12 cellular contexts compared by ENCODE assay signal in genomic region chr1:200415227-200415626, GRCh38. TPM values are rescaled to one million over a fixed set of nuclear protein-coding genes. Genes with fewer than 3 reads are reported as not detected.
DNase-seq lines count a peak whose midpoint lies in the region; ATAC-seq, FAIRE-seq and TF ChIP-seq lines count a peak whose summit lies in the region.
"Had no signal": no experiment of that assay in that cellular context is flagged by ENCODE, and none has a peak within 500 bp of the region (broad histone marks: within the 10 kb centered on the region; RNA-seq: fewer than 3 reads in every experiment).

No MANE protein-coding gene starts in this region.

- H4K20me1 ChIP-seq in mammary epithelial cell (ENCODE audit: insufficient read depth, low read length), result no peaks in the 10 kb centered on the region

- intact Hi-C loops in mammary epithelial cell (cut with micrococcal nuclease), result no loop called here

- WGBS in A549 (ENCODE audit: missing lambda C conversion rate), result 47% methylated on average over 1 of the region's 1 CpG
- WGBS in mammary epithelial cell (ENCODE audit: low coverage, missing lambda C conversion rate), result 29% methylated on average over 1 of the region's 1 CpG

- BruUV-seq in mammary epithelial cell (replicated peaks; lab: Mats Ljungman, UMichigan), result no TSS peak

- CTCF ChIA-PET in A549 (lab: Yijun Ruan, JAX), result interaction anchor here (0.8 to 2.4 kb wide), 3 partner anchors 50 to 95 kb away, joined by 3 to 6 read pairs (median 4); no protein-coding TSS in a partner anchor
- CTCF ChIA-PET in mammary epithelial cell (lab: Charles Lee; ENCODE audit: low non-redundant PET), result interaction anchor here (0.6 kb wide), 1 partner anchor 68 kb away, joined by 3 read pairs; no protein-coding TSS in a partner anchor

- H3K9ac ChIP-seq in mammary epithelial cell (ENCODE audit: insufficient read depth, low read length), result peak overlapping the region; percentile 48

- no peak for TF ChIP-seq EP300 in A549 (IDR thresholded peaks at IDR 0.05)

- no peak for FAIRE-seq in A549 (lab: Jason Lieb, UNC)
- FAIRE-seq: endometrium, K562 had no signal

- H3K4me2 ChIP-seq in A549 (peak overlapping the region; percentile 77), mammary epithelial cell (ENCODE audit: insufficient read depth, low read depth, low read length) (peak overlapping the region; percentile 68)

- TF ChIP-seq POLR2A in A549 (IDR thresholded peaks at IDR 0.05; ENCODE audit: low read length), result no peak

- H3K9me3 ChIP-seq in A549 (peaks cover 4% of the 10 kb centered on the region; the same call in 1 of the 3 replicates), mammary epithelial cell (replicated peaks; ENCODE audit: insufficient read depth, low read length) (no peaks in the 10 kb centered on the region)

- H3K27ac ChIP-seq in A549 (peak overlapping the region; percentile 72 to 76), mammary epithelial cell (ENCODE audit: insufficient read depth, low read depth, low read length) (peak overlapping the region; percentile 99)

- no peak for TF ChIP-seq CTCF in A549 (IDR thresholded peaks at IDR 0.05)
- TF ChIP-seq CTCF in mammary epithelial cell (conservative IDR thresholded peaks at IDR 0.05 in 1 of 2, IDR thresholded peaks at IDR 0.05 in 1 of 2; ENCODE audit: extremely low read depth in 1 of 2, insufficient read depth in 1 of 2, low read depth in 1 of 2, low read length in 2 of 2), result no peak

- POLR2A ChIA-PET in A549 (lab: Yijun Ruan, JAX), result interaction anchor here (0.6 to 2.2 kb wide), 2 partner anchors 36 to 139 kb away, joined by 4 to 8 read pairs; no protein-coding TSS in a partner anchor

- H3K4me3 ChIP-seq in A549 (no peak overlapping the region), mammary epithelial cell (replicated peaks in 1 of 3; ENCODE audit: insufficient read depth in 1 of 3, low read depth in 2 of 3, low read length in 3 of 3) (no peak overlapping the region)
- H3K4me3 ChIP-seq: K562 had no signal

- dilution Hi-C loops in mammary epithelial cell (cut with HindIII; ENCODE audit: low sequenced_read_pairs), result no loop called here

- in situ Hi-C loops in mammary epithelial cell (cut with MboI; ENCODE audit: low sequenced_read_pairs in 2 of 2), result no loop called here

- H3K27me3 ChIP-seq in mammary epithelial cell (ENCODE audit: insufficient read depth, low read length), result no peaks in the 10 kb centered on the region

- no peak for TF ChIP-seq RAD21 in A549 (conservative IDR thresholded peaks at IDR 0.05 in 1 of 2, IDR thresholded peaks at IDR 0.05 in 1 of 2)

- DNase-seq in A549 (ENCODE audit: low read depth in 1 of 2, low spot score in 1 of 2) (no peak), mammary epithelial cell (peak; percentile 4), RKO (ENCODE audit: low spot score) (no peak), retina (no peak), medulla oblongata (ENCODE audit: extremely low spot score) (no peak)
- DNase-seq: activated T-cell treated with anti-CD3 and anti-CD28 coated beads for 4 hours, left ventricle myocardium superior had no signal

- H3K4me1 ChIP-seq in A549 (peaks cover 64% of the 10 kb centered on the region), mammary epithelial cell (ENCODE audit: insufficient read depth, low read length) (peaks cover 33% of the 10 kb centered on the region)

- peak overlapping the region; percentile 30 for H2AFZ ChIP-seq in mammary epithelial cell (ENCODE audit: low read depth, low read length)

- H3K79me2 ChIP-seq in mammary epithelial cell (ENCODE audit: insufficient read depth, low read length), result no peaks in the 10 kb centered on the region

- ATAC-seq in A549, result peak in 1 of 2 experiments; percentile 20; a peak in 1 of 6 replicates
- peak; percentile 49 for ATAC-seq in GM21381 (IDR thresholded peaks at IDR 0.05; ENCODE audit: unreplicated experiment)
- ATAC-seq in HG03196 (IDR thresholded peaks at IDR 0.05; ENCODE audit: unreplicated experiment), result peak; percentile 53
- no peak for ATAC-seq in HG02870 (IDR thresholded peaks at IDR 0.05; ENCODE audit: unreplicated experiment)

- H3K36me3 ChIP-seq in mammary epithelial cell (ENCODE audit: insufficient read depth, low read length), result no peaks in the 10 kb centered on the region

TF ChIP-seq in A549, 52 proteins besides CTCF, POLR2A, EP300 and RAD21:
- TF ChIP-seq MAX (IDR thresholded peaks at IDR 0.05) (0 out of 2 replicates have a peak, but pooled peaks have one; percentile 7), HMGXB4 (CRISPR knock-in tag; IDR thresholded peaks at IDR 0.05; ENCODE audit: borderline replicate concordance) (no peak)

RNA-seq across cellular contexts. Expression of gene ZNF281, which starts 5.4 kb away (rescaled TPM):
- polyA plus RNA-seq in A549 (2011; rRNA removed) (39.1 and 40.8 TPM in 2 replicates), A549 (2017; fragmentation: RNase III; extraction: RNeasy Plus Mini Kit Qiagen cat#74134 plus additional on column Dnase treatment) (30.8 to 33.7 TPM (median 31.5 TPM) in 3 replicates), mammary epithelial cell (6.9 TPM)
- polyA plus RNA-seq in A549 (2012; cell fraction: cytosol; rRNA removed), result 4.9 and 6.4 TPM in 2 replicates
- polyA plus RNA-seq in A549 (2012; cell fraction: nucleus; rRNA removed), result 6.6 and 7.5 TPM in 2 replicates
- 40.1 and 40.2 TPM in 2 replicates for polyA minus RNA-seq in A549 (2011; rRNA and poly(A)+ RNA removed)
- 10 to 100 TPM; 27.5 to 42.2 TPM for total RNA-seq in mammary epithelial cell
- polyA minus RNA-seq in mammary epithelial cell, result 24.4 TPM
